In the genomic region with DNA sequence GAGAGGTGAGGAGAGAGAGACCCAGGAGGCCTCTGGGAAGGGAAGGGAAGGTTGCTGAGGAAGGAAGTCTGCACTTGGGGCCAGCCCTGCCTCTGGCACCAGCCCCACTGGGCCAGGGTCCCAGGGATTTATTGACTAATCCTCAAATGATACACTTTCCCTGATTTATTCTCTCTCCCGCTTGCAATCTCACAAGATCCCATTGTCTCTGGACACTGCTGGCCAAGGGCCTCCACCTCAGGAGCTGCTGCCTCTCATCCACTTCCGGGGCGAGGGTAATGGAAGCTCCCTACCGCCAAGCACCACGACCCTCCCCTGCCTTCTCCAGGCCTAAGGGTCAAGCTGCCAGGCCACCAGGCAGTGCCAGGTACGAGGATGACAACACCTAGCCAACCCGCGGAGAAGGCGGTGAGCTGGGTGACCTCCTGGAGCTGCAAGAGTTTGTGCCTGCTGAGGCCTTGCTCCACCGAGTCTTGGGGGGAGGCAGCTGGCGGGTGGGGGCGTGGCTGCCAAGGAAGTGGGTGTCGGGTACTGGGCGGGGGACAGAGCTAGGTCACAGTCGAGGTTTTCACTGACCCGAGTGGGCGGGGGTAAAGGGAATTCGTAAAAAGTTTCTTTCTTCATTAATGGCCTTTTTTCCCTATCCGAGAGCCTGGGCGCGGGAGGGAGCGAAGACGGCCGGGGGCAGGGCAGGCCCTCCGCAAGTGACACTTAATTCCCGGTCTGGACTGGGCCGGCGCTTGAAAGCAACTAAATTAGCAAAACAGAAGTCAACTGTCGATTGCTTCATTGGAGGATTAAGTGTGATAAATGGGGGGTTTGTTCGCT, we compare ENCODE assay signal across 1 cellular context.
TF ChIP-seq lines count a peak whose summit lies in the region.

No MANE protein-coding gene starts in this region.

TF ChIP-seq in HepG2, 621 proteins besides CTCF, POLR2A, EP300 and RAD21 (continued from another document and continues in another):
- TF ChIP-seq ZNF891 (CRISPR knock-in tag; IDR thresholded peaks at IDR 0.05), result no peak
- TF ChIP-seq, protein P1, sequence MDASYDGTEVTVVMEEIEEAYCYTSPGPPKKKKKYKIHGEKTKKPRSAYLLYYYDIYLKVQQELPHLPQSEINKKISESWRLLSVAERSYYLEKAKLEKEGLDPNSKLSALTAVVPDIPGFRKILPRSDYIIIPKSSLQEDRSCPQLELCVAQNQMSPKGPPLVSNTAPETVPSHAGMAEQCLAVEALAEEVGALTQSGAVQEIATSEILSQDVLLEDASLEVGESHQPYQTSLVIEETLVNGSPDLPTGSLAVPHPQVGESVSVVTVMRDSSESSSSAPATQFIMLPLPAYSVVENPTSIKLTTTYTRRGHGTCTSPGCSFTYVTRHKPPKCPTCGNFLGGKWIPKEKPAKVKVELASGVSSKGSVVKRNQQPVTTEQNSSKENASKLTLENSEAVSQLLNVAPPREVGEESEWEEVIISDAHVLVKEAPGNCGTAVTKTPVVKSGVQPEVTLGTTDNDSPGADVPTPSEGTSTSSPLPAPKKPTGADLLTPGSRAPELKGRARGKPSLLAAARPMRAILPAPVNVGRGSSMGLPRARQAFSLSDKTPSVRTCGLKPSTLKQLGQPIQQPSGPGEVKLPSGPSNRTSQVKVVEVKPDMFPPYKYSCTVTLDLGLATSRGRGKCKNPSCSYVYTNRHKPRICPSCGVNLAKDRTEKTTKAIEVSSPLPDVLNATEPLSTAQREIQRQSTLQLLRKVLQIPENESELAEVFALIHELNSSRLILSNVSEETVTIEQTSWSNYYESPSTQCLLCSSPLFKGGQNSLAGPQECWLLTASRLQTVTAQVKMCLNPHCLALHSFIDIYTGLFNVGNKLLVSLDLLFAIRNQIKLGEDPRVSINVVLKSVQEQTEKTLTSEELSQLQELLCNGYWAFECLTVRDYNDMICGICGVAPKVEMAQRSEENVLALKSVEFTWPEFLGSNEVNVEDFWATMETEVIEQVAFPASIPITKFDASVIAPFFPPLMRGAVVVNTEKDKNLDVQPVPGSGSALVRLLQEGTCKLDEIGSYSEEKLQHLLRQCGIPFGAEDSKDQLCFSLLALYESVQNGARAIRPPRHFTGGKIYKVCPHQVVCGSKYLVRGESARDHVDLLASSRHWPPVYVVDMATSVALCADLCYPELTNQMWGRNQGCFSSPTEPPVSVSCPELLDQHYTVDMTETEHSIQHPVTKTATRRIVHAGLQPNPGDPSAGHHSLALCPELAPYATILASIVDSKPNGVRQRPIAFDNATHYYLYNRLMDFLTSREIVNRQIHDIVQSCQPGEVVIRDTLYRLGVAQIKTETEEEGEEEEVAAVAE (CRISPR knock-in tag; IDR thresholded peaks at IDR 0.05; ENCODE audit: borderline replicate concordance), result no peak
- TF ChIP-seq HMG20B (CRISPR knock-in tag; conservative IDR thresholded peaks at IDR 0.05), result no peak
- peak; percentile 91 for TF ChIP-seq HNRNPL (IDR thresholded peaks at IDR 0.05; ENCODE audit: low read depth, low read length)
- TF ChIP-seq CENPX (CRISPR knock-in tag; IDR thresholded peaks at IDR 0.05), result no peak
- TF ChIP-seq ZNF260 (CRISPR knock-in tag; IDR thresholded peaks at IDR 0.05; ENCODE audit: borderline replicate concordance, low read depth), result no peak
- TF ChIP-seq, protein P2, sequence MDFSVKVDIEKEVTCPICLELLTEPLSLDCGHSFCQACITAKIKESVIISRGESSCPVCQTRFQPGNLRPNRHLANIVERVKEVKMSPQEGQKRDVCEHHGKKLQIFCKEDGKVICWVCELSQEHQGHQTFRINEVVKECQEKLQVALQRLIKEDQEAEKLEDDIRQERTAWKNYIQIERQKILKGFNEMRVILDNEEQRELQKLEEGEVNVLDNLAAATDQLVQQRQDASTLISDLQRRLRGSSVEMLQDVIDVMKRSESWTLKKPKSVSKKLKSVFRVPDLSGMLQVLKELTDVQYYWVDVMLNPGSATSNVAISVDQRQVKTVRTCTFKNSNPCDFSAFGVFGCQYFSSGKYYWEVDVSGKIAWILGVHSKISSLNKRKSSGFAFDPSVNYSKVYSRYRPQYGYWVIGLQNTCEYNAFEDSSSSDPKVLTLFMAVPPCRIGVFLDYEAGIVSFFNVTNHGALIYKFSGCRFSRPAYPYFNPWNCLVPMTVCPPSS (IDR thresholded peaks at IDR 0.05), result no peak
- no peak for TF ChIP-seq RNF2 (conservative IDR thresholded peaks at IDR 0.05; ENCODE audit: low read depth)
- TF ChIP-seq, protein P3, sequence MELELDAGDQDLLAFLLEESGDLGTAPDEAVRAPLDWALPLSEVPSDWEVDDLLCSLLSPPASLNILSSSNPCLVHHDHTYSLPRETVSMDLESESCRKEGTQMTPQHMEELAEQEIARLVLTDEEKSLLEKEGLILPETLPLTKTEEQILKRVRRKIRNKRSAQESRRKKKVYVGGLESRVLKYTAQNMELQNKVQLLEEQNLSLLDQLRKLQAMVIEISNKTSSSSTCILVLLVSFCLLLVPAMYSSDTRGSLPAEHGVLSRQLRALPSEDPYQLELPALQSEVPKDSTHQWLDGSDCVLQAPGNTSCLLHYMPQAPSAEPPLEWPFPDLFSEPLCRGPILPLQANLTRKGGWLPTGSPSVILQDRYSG (CRISPR knock-in tag; IDR thresholded peaks at IDR 0.05), result no peak
- TF ChIP-seq, protein P4, sequence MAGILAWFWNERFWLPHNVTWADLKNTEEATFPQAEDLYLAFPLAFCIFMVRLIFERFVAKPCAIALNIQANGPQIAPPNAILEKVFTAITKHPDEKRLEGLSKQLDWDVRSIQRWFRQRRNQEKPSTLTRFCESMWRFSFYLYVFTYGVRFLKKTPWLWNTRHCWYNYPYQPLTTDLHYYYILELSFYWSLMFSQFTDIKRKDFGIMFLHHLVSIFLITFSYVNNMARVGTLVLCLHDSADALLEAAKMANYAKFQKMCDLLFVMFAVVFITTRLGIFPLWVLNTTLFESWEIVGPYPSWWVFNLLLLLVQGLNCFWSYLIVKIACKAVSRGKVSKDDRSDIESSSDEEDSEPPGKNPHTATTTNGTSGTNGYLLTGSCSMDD (CRISPR knock-in tag; IDR thresholded peaks at IDR 0.05), result no peak
- no peak for TF ChIP-seq KDM4B (CRISPR knock-in tag; IDR thresholded peaks at IDR 0.05)
- no peak for TF ChIP-seq SMARCE1 (IDR thresholded peaks at IDR 0.05; ENCODE audit: borderline replicate concordance)
- TF ChIP-seq CEBPB (IDR thresholded peaks at IDR 0.05; ENCODE audit: borderline replicate concordance, low read depth, low read length), result no peak
- TF ChIP-seq, protein P5, sequence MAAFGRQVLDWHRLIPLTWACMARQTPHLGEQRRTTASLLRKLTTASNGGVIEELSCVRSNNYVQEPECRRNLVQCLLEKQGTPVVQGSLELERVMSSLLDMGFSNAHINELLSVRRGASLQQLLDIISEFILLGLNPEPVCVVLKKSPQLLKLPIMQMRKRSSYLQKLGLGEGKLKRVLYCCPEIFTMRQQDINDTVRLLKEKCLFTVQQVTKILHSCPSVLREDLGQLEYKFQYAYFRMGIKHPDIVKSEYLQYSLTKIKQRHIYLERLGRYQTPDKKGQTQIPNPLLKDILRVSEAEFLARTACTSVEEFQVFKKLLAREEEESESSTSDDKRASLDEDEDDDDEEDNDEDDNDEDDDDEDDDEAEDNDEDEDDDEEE (CRISPR knock-in tag; IDR thresholded peaks at IDR 0.05), result no peak
- TF ChIP-seq PHF5A (CRISPR knock-in tag; IDR thresholded peaks at IDR 0.05; ENCODE audit: low read depth, unreplicated experiment), result no peak
- TF ChIP-seq ARNT2 (CRISPR knock-in tag; IDR thresholded peaks at IDR 0.05; ENCODE audit: low read depth), result peak; percentile 61; the same call in 1 of the 2 replicates
- TF ChIP-seq, protein P6, sequence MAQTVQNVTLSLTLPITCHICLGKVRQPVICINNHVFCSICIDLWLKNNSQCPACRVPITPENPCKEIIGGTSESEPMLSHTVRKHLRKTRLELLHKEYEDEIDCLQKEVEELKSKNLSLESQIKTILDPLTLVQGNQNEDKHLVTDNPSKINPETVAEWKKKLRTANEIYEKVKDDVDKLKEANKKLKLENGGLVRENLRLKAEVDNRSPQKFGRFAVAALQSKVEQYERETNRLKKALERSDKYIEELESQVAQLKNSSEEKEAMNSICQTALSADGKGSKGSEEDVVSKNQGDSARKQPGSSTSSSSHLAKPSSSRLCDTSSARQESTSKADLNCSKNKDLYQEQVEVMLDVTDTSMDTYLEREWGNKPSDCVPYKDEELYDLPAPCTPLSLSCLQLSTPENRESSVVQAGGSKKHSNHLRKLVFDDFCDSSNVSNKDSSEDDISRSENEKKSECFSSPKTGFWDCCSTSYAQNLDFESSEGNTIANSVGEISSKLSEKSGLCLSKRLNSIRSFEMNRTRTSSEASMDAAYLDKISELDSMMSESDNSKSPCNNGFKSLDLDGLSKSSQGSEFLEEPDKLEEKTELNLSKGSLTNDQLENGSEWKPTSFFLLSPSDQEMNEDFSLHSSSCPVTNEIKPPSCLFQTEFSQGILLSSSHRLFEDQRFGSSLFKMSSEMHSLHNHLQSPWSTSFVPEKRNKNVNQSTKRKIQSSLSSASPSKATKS (CRISPR knock-in tag; IDR thresholded peaks at IDR 0.05), result no peak
- TF ChIP-seq PHF21A (CRISPR knock-in tag; IDR thresholded peaks at IDR 0.05), result 0 out of 2 replicates have a peak, but pooled peaks have one; percentile 31
- peak; percentile 46 for TF ChIP-seq TGIF2 (CRISPR knock-in tag; IDR thresholded peaks at IDR 0.05)
- TF ChIP-seq ETV5 (CRISPR knock-in tag; IDR thresholded peaks at IDR 0.05; ENCODE audit: borderline replicate concordance), result peak; percentile 36; the same call in 1 of the 2 replicates
- TF ChIP-seq, protein P7, sequence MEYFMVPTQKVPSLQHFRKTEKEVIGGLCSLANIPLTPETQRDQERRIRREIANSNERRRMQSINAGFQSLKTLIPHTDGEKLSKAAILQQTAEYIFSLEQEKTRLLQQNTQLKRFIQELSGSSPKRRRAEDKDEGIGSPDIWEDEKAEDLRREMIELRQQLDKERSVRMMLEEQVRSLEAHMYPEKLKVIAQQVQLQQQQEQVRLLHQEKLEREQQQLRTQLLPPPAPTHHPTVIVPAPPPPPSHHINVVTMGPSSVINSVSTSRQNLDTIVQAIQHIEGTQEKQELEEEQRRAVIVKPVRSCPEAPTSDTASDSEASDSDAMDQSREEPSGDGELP (IDR thresholded peaks at IDR 0.05; ENCODE audit: borderline replicate concordance, low read depth), result peak; percentile 58; the same call in 1 of the 2 replicates
- peak; percentile 61 for TF ChIP-seq ELF1 (CRISPR knock-in tag; IDR thresholded peaks at IDR 0.05)
- TF ChIP-seq, protein P8, sequence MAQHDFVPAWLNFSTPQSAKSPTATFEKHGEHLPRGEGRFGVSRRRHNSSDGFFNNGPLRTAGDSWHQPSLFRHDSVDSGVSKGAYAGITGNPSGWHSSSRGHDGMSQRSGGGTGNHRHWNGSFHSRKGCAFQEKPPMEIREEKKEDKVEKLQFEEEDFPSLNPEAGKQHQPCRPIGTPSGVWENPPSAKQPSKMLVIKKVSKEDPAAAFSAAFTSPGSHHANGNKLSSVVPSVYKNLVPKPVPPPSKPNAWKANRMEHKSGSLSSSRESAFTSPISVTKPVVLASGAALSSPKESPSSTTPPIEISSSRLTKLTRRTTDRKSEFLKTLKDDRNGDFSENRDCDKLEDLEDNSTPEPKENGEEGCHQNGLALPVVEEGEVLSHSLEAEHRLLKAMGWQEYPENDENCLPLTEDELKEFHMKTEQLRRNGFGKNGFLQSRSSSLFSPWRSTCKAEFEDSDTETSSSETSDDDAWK (CRISPR knock-in tag; IDR thresholded peaks at IDR 0.05), result no peak
- TF ChIP-seq, protein P9, sequence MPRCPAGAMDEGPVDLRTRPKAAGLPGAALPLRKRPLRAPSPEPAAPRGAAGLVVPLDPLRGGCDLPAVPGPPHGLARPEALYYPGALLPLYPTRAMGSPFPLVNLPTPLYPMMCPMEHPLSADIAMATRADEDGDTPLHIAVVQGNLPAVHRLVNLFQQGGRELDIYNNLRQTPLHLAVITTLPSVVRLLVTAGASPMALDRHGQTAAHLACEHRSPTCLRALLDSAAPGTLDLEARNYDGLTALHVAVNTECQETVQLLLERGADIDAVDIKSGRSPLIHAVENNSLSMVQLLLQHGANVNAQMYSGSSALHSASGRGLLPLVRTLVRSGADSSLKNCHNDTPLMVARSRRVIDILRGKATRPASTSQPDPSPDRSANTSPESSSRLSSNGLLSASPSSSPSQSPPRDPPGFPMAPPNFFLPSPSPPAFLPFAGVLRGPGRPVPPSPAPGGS (CRISPR knock-in tag; IDR thresholded peaks at IDR 0.05), result peak; percentile 64; the same call in 1 of the 2 replicates
- no peak for TF ChIP-seq ZNF441 (CRISPR knock-in tag; IDR thresholded peaks at IDR 0.05; ENCODE audit: borderline replicate concordance)
- peak; percentile 68 for TF ChIP-seq SP4 (CRISPR knock-in tag; IDR thresholded peaks at IDR 0.05)
- no peak for TF ChIP-seq SMAD3 (CRISPR knock-in tag; IDR thresholded peaks at IDR 0.05)
- TF ChIP-seq IRF2 (CRISPR knock-in tag; IDR thresholded peaks at IDR 0.05), result 0 out of 2 replicates have a peak, but pooled peaks have one; percentile 25
- TF ChIP-seq ZNF772 (CRISPR knock-in tag; IDR thresholded peaks at IDR 0.05), result peak; percentile 55; the same call in 1 of the 2 replicates
- no peak for TF ChIP-seq ARNTL (CRISPR knock-in tag; IDR thresholded peaks at IDR 0.05)
- TF ChIP-seq, protein P10, sequence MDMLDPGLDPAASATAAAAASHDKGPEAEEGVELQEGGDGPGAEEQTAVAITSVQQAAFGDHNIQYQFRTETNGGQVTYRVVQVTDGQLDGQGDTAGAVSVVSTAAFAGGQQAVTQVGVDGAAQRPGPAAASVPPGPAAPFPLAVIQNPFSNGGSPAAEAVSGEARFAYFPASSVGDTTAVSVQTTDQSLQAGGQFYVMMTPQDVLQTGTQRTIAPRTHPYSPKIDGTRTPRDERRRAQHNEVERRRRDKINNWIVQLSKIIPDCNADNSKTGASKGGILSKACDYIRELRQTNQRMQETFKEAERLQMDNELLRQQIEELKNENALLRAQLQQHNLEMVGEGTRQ (IDR thresholded peaks at IDR 0.05; ENCODE audit: low read depth, low read length), result no peak
- TF ChIP-seq, protein P10 (CRISPR knock-in tag; IDR thresholded peaks at IDR 0.05; ENCODE audit: borderline replicate concordance), result no peak
- 0 out of 2 replicates have a peak, but pooled peaks have one; percentile 45 for TF ChIP-seq ZNF232 (CRISPR knock-in tag; IDR thresholded peaks at IDR 0.05; ENCODE audit: borderline replicate concordance)
- TF ChIP-seq BHLHE40 (IDR thresholded peaks at IDR 0.05; ENCODE audit: low read length), result no peak
- TF ChIP-seq RARG (CRISPR knock-in tag; IDR thresholded peaks at IDR 0.05; ENCODE audit: low read depth), result no peak
- no peak for TF ChIP-seq ZNF446 (CRISPR knock-in tag; IDR thresholded peaks at IDR 0.05)
- TF ChIP-seq KDM1A (CRISPR knock-in tag; IDR thresholded peaks at IDR 0.05), result no peak
- TF ChIP-seq SP5 (CRISPR knock-in tag; IDR thresholded peaks at IDR 0.05; ENCODE audit: borderline replicate concordance, low read depth), result no peak; the same call in 1 of the 2 replicates
- no peak for TF ChIP-seq ZKSCAN1 (IDR thresholded peaks at IDR 0.05; ENCODE audit: low read length)
